In the genomic region with DNA sequence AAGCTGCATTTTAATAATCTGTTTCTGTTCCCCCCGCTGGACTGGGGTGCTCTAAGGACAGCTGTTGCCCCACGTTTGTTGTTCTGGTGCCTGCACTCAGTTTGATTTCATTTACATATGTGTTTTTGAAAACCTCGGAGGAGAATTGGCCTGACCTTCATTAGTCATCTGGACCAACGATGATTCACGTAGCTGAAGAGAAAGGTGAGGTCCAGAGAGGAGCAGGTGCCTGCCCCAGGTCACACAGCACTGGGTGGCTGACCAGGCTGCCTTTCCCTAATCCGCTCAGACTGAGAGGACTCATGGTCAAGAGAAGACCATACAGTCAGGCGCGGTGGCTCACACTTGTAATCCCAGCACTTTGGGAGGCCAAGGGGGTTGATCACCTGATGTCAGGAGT, we compare ENCODE assay signal across 1 cellular context.
TF ChIP-seq lines count a peak whose summit lies in the region.

No MANE protein-coding gene starts in this region.

TF ChIP-seq in HepG2, 621 proteins besides CTCF, POLR2A, EP300 and RAD21:
- TF ChIP-seq ZNF768 (CRISPR knock-in tag; IDR thresholded peaks at IDR 0.05) (peak; percentile 98), SCMH1 (CRISPR knock-in tag; IDR thresholded peaks at IDR 0.05; ENCODE audit: borderline replicate concordance) (no peak), FOSL2 (CRISPR knock-in tag; IDR thresholded peaks at IDR 0.05) (peak; percentile 27; the same call in 1 of the 2 replicates), KDM1A (CRISPR knock-in tag; IDR thresholded peaks at IDR 0.05) (0 out of 2 replicates have a peak, but pooled peaks have one; percentile 14), CBX5 (CRISPR knock-in tag; IDR thresholded peaks at IDR 0.05; ENCODE audit: borderline replicate concordance) (no peak)
